ENCODE assay signal across 1 cellular context in the genomic region with DNA sequence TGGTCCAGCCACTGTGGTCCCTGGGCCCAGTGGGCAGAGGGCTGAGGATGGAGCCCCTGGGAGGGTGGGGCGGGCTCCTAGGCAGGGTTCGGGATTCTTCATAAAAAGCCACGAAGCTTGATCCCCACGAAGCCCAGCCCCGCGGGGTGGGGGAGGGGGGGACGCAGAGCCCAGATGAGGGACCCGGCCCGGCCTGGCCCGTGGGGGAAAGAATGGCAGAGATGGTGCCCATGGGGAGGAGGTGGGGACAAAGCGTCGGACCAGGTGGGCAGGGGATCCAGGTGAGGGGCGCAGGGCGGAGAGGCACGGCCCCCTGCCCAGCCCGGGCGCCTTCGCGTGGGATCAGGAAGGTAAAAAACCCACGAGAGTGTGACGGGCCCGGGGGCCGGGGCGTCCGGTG.
TF ChIP-seq lines count a peak whose summit lies in the region.

No MANE protein-coding gene starts in this region.

TF ChIP-seq in H1, 55 proteins besides CTCF, POLR2A, EP300 and RAD21 (continued from another document):
- TF ChIP-seq, protein P1, sequence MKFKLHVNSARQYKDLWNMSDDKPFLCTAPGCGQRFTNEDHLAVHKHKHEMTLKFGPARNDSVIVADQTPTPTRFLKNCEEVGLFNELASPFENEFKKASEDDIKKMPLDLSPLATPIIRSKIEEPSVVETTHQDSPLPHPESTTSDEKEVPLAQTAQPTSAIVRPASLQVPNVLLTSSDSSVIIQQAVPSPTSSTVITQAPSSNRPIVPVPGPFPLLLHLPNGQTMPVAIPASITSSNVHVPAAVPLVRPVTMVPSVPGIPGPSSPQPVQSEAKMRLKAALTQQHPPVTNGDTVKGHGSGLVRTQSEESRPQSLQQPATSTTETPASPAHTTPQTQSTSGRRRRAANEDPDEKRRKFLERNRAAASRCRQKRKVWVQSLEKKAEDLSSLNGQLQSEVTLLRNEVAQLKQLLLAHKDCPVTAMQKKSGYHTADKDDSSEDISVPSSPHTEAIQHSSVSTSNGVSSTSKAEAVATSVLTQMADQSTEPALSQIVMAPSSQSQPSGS (IDR thresholded peaks at IDR 0.05; ENCODE audit: low read length), result no peak
- TF ChIP-seq RNF2 (IDR thresholded peaks at IDR 0.05; ENCODE audit: borderline replicate concordance, low read depth, low read length, missing control alignments, poor library complexity, severe bottlenecking) (no peak), SIX5 (IDR thresholded peaks at IDR 0.05; ENCODE audit: low read depth, low read length) (no peak), FOSL1 (IDR thresholded peaks at IDR 0.05; ENCODE audit: insufficient read depth, low read depth, low read length) (no peak), MAX (IDR thresholded peaks at IDR 0.05) (no peak), BRCA1 (IDR thresholded peaks at IDR 0.05; ENCODE audit: low read depth, low read length) (no peak), NRF1 (IDR thresholded peaks at IDR 0.05; ENCODE audit: low read depth, low read length) (no peak), HDAC2 (IDR thresholded peaks at IDR 0.05; ENCODE audit: borderline replicate concordance in 1 of 2, low read depth in 2 of 2, low read length in 2 of 2) (no peak), EZH2 (IDR thresholded peaks at IDR 0.05; ENCODE audit: low read depth, low read length, severe bottlenecking) (no peak), TAF1 (IDR thresholded peaks at IDR 0.05; ENCODE audit: low read depth, low read length) (no peak; the same call in 1 of the 2 replicates), SAP30 (IDR thresholded peaks at IDR 0.05; ENCODE audit: insufficient read depth, insufficient replicate concordance, low read length) (no peak), SUZ12 (IDR thresholded peaks at IDR 0.05; ENCODE audit: low read length) (no peak), ATF3 (IDR thresholded peaks at IDR 0.05; ENCODE audit: insufficient read depth, low read depth, low read length) (no peak), HDAC6 (IDR thresholded peaks at IDR 0.05; ENCODE audit: low read depth, low read length) (no peak), KDM1A (IDR thresholded peaks at IDR 0.05; ENCODE audit: borderline replicate concordance, low read length) (no peak), TEAD4 (IDR thresholded peaks at IDR 0.05; ENCODE audit: low read depth, low read length) (no peak), NANOG (IDR thresholded peaks at IDR 0.05; ENCODE audit: insufficient read depth, low read depth, low read length, poor library complexity, severe bottlenecking) (no peak)
